Comparison of ENCODE assay signal across 2 cellular contexts in the genomic region with DNA sequence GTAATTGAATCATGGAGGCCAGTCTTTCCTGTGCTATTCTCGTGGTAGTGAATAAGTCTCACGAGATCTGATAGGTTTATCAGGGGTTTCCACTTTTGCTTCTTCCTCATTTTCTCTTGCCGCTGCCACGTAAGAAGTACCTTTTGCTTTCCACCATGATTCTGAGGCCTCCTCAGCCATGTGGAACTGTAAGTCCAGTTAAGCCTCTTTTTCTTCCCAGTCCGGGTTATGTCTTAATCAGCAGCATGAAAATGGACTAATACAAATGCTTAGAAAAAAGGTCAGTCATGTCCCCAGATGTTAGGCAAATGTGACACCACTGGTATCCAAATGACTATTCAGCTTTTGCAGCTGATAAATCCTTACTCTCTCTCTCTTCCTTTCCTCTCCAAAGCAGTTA.
TF ChIP-seq lines count a peak whose summit lies in the region.
"Not testable (repeated sequence)": the region's sequence is repeated elsewhere in the genome, so short reads cannot be mapped to it uniquely, and the experiment has no call there.

No MANE protein-coding gene starts in this region.

TF ChIP-seq in GM12878, 131 proteins besides CTCF, POLR2A, EP300 and RAD21:
- TF ChIP-seq YY1 (IDR thresholded peaks at IDR 0.05; ENCODE audit: low read depth, low read length), result 0 out of 2 replicates have a peak, but pooled peaks have one; percentile 16

TF ChIP-seq in K562, 482 proteins besides CTCF, POLR2A, EP300 and RAD21:
- TF ChIP-seq SP1 (CRISPR knock-in tag; IDR thresholded peaks at IDR 0.05), result peak; percentile 68
- TF ChIP-seq ELF1 (tag; IDR thresholded peaks at IDR 0.05), result peak; percentile 39; the same call in 1 of the 2 replicates
- TF ChIP-seq, protein P1, sequence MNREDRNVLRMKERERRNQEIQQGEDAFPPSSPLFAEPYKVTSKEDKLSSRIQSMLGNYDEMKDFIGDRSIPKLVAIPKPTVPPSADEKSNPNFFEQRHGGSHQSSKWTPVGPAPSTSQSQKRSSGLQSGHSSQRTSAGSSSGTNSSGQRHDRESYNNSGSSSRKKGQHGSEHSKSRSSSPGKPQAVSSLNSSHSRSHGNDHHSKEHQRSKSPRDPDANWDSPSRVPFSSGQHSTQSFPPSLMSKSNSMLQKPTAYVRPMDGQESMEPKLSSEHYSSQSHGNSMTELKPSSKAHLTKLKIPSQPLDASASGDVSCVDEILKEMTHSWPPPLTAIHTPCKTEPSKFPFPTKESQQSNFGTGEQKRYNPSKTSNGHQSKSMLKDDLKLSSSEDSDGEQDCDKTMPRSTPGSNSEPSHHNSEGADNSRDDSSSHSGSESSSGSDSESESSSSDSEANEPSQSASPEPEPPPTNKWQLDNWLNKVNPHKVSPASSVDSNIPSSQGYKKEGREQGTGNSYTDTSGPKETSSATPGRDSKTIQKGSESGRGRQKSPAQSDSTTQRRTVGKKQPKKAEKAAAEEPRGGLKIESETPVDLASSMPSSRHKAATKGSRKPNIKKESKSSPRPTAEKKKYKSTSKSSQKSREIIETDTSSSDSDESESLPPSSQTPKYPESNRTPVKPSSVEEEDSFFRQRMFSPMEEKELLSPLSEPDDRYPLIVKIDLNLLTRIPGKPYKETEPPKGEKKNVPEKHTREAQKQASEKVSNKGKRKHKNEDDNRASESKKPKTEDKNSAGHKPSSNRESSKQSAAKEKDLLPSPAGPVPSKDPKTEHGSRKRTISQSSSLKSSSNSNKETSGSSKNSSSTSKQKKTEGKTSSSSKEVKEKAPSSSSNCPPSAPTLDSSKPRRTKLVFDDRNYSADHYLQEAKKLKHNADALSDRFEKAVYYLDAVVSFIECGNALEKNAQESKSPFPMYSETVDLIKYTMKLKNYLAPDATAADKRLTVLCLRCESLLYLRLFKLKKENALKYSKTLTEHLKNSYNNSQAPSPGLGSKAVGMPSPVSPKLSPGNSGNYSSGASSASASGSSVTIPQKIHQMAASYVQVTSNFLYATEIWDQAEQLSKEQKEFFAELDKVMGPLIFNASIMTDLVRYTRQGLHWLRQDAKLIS (CRISPR knock-in tag; IDR thresholded peaks at IDR 0.05), result peak; percentile 69; the same call in 1 of the 2 replicates
- TF ChIP-seq MYC (IDR thresholded peaks at IDR 0.05; ENCODE audit: low read depth, low read length), result 0 out of 2 replicates have a peak, but pooled peaks have one; percentile 40
- not testable (repeated sequence) for TF ChIP-seq MYC (CRISPR knock-in tag; IDR thresholded peaks at IDR 0.05; ENCODE audit: borderline replicate concordance, low read depth)
- peak; percentile 42; the same call in 1 of the 2 replicates for TF ChIP-seq CC2D1A (IDR thresholded peaks at IDR 0.05)
- peak; percentile 39; the same call in 1 of the 2 replicates for TF ChIP-seq PHF8 (IDR thresholded peaks at IDR 0.05; ENCODE audit: borderline replicate concordance, low read length)
- TF ChIP-seq KAT7 (CRISPR knock-in tag; IDR thresholded peaks at IDR 0.05; ENCODE audit: borderline replicate concordance), result peak; percentile 85; the same call in 1 of the 2 replicates
- peak; percentile 55; the same call in 1 of the 2 replicates for TF ChIP-seq TAF7 (tag; IDR thresholded peaks at IDR 0.05)
- TF ChIP-seq GABPB1 (CRISPR knock-in tag; IDR thresholded peaks at IDR 0.05), result 0 out of 2 replicates have a peak, but pooled peaks have one; percentile 36
- peak; percentile 45 for TF ChIP-seq KDM5B (IDR thresholded peaks at IDR 0.05; ENCODE audit: insufficient replicate concordance, low read depth, low read length)
- peak; percentile 64; the same call in 1 of the 2 replicates for TF ChIP-seq EP400 (IDR thresholded peaks at IDR 0.05)
- TF ChIP-seq, protein P2, sequence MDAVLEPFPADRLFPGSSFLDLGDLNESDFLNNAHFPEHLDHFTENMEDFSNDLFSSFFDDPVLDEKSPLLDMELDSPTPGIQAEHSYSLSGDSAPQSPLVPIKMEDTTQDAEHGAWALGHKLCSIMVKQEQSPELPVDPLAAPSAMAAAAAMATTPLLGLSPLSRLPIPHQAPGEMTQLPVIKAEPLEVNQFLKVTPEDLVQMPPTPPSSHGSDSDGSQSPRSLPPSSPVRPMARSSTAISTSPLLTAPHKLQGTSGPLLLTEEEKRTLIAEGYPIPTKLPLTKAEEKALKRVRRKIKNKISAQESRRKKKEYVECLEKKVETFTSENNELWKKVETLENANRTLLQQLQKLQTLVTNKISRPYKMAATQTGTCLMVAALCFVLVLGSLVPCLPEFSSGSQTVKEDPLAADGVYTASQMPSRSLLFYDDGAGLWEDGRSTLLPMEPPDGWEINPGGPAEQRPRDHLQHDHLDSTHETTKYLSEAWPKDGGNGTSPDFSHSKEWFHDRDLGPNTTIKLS (IDR thresholded peaks at IDR 0.05; ENCODE audit: borderline replicate concordance, low read depth), result peak; percentile 82
- peak; percentile 55; the same call in 1 of the 2 replicates for TF ChIP-seq CHD2 (IDR thresholded peaks at IDR 0.05; ENCODE audit: low read depth, low read length)
- peak; percentile 86 for TF ChIP-seq ZFX (CRISPR knock-in tag; IDR thresholded peaks at IDR 0.05)
- 0 out of 2 replicates have a peak, but pooled peaks have one; percentile 39 for TF ChIP-seq ZNF766 (CRISPR knock-in tag; conservative IDR thresholded peaks at IDR 0.05)
